In the genomic region with DNA sequence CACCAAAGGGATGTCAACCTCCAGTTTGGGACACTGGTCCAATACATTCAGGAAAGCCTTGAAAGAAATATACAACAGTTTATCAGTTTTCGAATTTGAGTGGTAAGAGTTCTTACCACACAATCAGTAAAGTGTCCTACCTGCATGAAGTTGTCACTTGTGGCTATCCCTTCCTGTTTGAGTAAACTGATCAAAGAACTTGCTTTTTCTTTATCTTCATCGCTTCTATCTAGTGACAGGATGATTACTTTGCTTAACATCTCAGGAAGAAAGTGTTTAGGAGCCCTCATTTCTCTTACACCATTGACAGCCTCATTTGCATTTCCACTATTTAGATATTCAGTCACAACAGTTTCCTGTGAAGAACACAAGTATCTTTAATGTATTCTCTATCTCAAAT, we compare ENCODE assay signal across 1 cellular context.
TF ChIP-seq lines count a peak whose summit lies in the region.

No MANE protein-coding gene starts in this region.

TF ChIP-seq in GM23338, 12 proteins besides CTCF, POLR2A, EP300 and RAD21 (continued from another document):
- TF ChIP-seq JUNB (IDR thresholded peaks at IDR 0.05; ENCODE audit: unreplicated experiment): no peak
- TF ChIP-seq ZNF331 (CRISPR knock-in tag; IDR thresholded peaks at IDR 0.05; ENCODE audit: low read depth): no peak
